Comparison of ENCODE assay signal across 21 cellular contexts in the genomic region with DNA sequence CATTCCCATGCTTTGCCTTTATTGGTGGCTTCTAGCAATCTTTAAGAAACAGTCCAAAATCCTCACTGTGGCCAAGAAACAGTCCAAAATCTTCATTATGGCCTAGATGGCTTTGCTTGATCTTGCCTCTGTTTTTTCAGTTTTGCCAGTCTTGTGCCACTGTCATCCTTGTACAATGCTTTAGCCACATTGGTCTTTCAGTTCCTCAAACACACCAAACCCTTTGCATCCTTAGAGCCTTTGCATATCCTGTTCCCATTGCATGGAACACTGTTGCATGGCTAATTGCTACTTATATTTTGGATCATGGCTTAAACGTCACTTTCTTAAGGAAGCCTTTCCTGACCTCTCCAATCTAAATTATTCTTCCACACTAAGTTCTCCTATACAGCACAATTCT. TPM values are rescaled to one million over a fixed set of nuclear protein-coding genes. Genes with fewer than 3 reads are reported as not detected.
A peak's percentile ranks its signal among the peaks of the same experiment; 100 is the strongest.
DNase-seq lines count a peak whose midpoint lies in the region; ATAC-seq and TF ChIP-seq lines count a peak whose summit lies in the region.
"Had no signal": no experiment of that assay in that cellular context is flagged by ENCODE, and none has a peak within 500 bp of the region (broad histone marks: within the 10 kb centered on the region; RNA-seq: fewer than 3 reads in every experiment).

No MANE protein-coding gene starts in this region.

- H3K9me3 Mint-ChIP-seq in activated T-cell treated with anti-CD3 and anti-CD28 coated beads, Interleukin-2, amount 50 U/mL, for 24 hours = no peaks in the 10 kb centered on the region
- H3K9me3 Mint-ChIP-seq: CD8-positive, alpha-beta T cell had no signal

- H3K27me3 ChIP-seq in DOHH2 (ENCODE audit: control insufficient read depth, low read length) (no peaks in the 10 kb centered on the region), OCI-LY1 (ENCODE audit: insufficient read depth, low read length) (no peaks in the 10 kb centered on the region), breast epithelium (no peaks in the 10 kb centered on the region)
- H3K27me3 ChIP-seq: gastroesophageal sphincter, sigmoid colon had no signal

- H2AFZ ChIP-seq in OCI-LY1 (ENCODE audit: low read length) = no peak overlapping the region

- ATAC-seq in GM18907 (IDR thresholded peaks at IDR 0.05; ENCODE audit: unreplicated experiment) (peak; percentile 83), HG02759 (IDR thresholded peaks at IDR 0.05; ENCODE audit: unreplicated experiment) (peak; percentile 63)
- ATAC-seq: activated CD8-positive, alpha-beta T cell treated with anti-CD3 and anti-CD28 coated beads, Interleukin-2, amount 10 ng/mL, durations not matched to agents 7 days and 5 days; CD8-positive, alpha-beta T cell; gastroesophageal sphincter had no signal

- H3K4me3 ChIP-seq in DOHH2 (ENCODE audit: low read length) = peak overlapping the region; percentile 2; the same call in 1 of the 2 replicates
- no peak overlapping the region for H3K4me3 ChIP-seq in OCI-LY1 (ENCODE audit: low read depth, low read length, poor library complexity, severe bottlenecking)
- H3K4me3 ChIP-seq in breast epithelium = no peak overlapping the region
- H3K4me3 ChIP-seq: gastroesophageal sphincter, left ventricle myocardium inferior, sigmoid colon had no signal

- H3K4me1 ChIP-seq in DOHH2 (ENCODE audit: control insufficient read depth, low read length) (peaks cover 31% of the 10 kb centered on the region), OCI-LY1 (ENCODE audit: insufficient read depth, low read length, severe bottlenecking) (peaks cover 9% of the 10 kb centered on the region), breast epithelium (no peaks in the 10 kb centered on the region)
- H3K4me1 ChIP-seq: gastroesophageal sphincter, sigmoid colon had no signal

- no peaks in the 10 kb centered on the region for H3K9me2 ChIP-seq in DOHH2 (replicated peaks; ENCODE audit: control insufficient read depth, low read length)
- H3K9me2 ChIP-seq in OCI-LY1 (ENCODE audit: low read depth, low read length) = no peaks in the 10 kb centered on the region

- H3K9ac ChIP-seq in OCI-LY1 (ENCODE audit: low read length) = no peak overlapping the region

- DNase-seq in breast epithelium (ENCODE audit: low spot score in 2 of 2) (no peak), KG1 (lab: John Stamatoyannopoulos, UW) (no peak), RPMI8226 (no peak)
- no peak for DNase-seq in activated T-cell treated with anti-CD3 and anti-CD28 coated beads, Interleukin-2, amount 50 U/mL, for 24 hours
- DNase-seq: ACHN; activated CD8-positive, alpha-beta T cell treated with anti-CD3 and anti-CD28 coated beads, Interleukin-2, amount 10 ng/mL, durations not matched to agents 7 days and 5 days; CD8-positive, alpha-beta T cell; dermis blood vessel endothelial cell; DND-41; left ventricle myocardium inferior; NCI-H1436 treated with DMSO at 0.1 percent for 48 hours; NCI-H82; sigmoid colon; stimulated activated CD4-positive, alpha-beta T cell treated with anti-CD3 and anti-CD28 coated beads, Interleukin-2, amount 100 ng/mL, for 24 hours had no signal

- H3K79me2 ChIP-seq in DOHH2 (ENCODE audit: control insufficient read depth, low read length) = peaks cover 32% of the 10 kb centered on the region
- no peaks in the 10 kb centered on the region for H3K79me2 ChIP-seq in OCI-LY1 (ENCODE audit: insufficient read depth, low read length)

- no peak overlapping the region for H3K4me3 Mint-ChIP-seq in activated T-cell treated with anti-CD3 and anti-CD28 coated beads, Interleukin-2, amount 50 U/mL, for 24 hours
- H3K4me3 Mint-ChIP-seq: activated CD8-positive, alpha-beta T cell treated with anti-CD3 and anti-CD28 coated beads, Interleukin-2, amount 10 ng/mL, durations not matched to agents 7 days and 5 days; CD8-positive, alpha-beta T cell had no signal

- peak overlapping the region; percentile 33 for H3K4me2 ChIP-seq in DOHH2 (ENCODE audit: low read length)
- no peak overlapping the region for H3K4me2 ChIP-seq in OCI-LY1 (ENCODE audit: low read length)

- H3F3A ChIP-seq in DOHH2 (ENCODE audit: control insufficient read depth, insufficient read depth) = peaks cover 5% of the 10 kb centered on the region
- no peaks in the 10 kb centered on the region for H3F3A ChIP-seq in OCI-LY1 (ENCODE audit: insufficient read depth, low read length)

- H3K4me1 Mint-ChIP-seq in activated T-cell treated with anti-CD3 and anti-CD28 coated beads, Interleukin-2, amount 50 U/mL, for 24 hours (ENCODE audit: low read depth) = peaks cover 22% of the 10 kb centered on the region

- peaks cover 95% of the 10 kb centered on the region for H3K36me3 Mint-ChIP-seq in activated T-cell treated with anti-CD3 and anti-CD28 coated beads, Interleukin-2, amount 50 U/mL, for 24 hours (ENCODE audit: low read depth)

- H3K9me3 ChIP-seq in DOHH2 (ENCODE audit: control insufficient read depth, insufficient read depth, low read length) = no peaks in the 10 kb centered on the region
- H3K9me3 ChIP-seq in OCI-LY1 (ENCODE audit: low read length) = no peaks in the 10 kb centered on the region
- H3K9me3 ChIP-seq in breast epithelium = no peaks in the 10 kb centered on the region
- H3K9me3 ChIP-seq: gastroesophageal sphincter, left ventricle myocardium inferior, sigmoid colon had no signal

- no peaks in the 10 kb centered on the region for H3K27me3 Mint-ChIP-seq in activated T-cell treated with anti-CD3 and anti-CD28 coated beads, Interleukin-2, amount 50 U/mL, for 24 hours

- peaks cover 94% of the 10 kb centered on the region for H3K36me3 ChIP-seq in DOHH2 (ENCODE audit: control insufficient read depth, low read length)
- H3K36me3 ChIP-seq in OCI-LY1 (ENCODE audit: insufficient read depth, low read length) = peaks cover 80% of the 10 kb centered on the region
- H3K36me3 ChIP-seq in breast epithelium = peaks cover 9% of the 10 kb centered on the region

- no peaks in the 10 kb centered on the region; the same call in 1 of the 2 replicates for H4K20me1 ChIP-seq in DOHH2 (ENCODE audit: control insufficient read depth, insufficient read depth, low read depth, low read length)
- H4K20me1 ChIP-seq in OCI-LY1 (ENCODE audit: insufficient read depth, low read length) = no peaks in the 10 kb centered on the region

- no peak overlapping the region for H3K27ac Mint-ChIP-seq in activated T-cell treated with anti-CD3 and anti-CD28 coated beads, Interleukin-2, amount 50 U/mL, for 24 hours
- H3K27ac Mint-ChIP-seq: activated CD8-positive, alpha-beta T cell treated with anti-CD3 and anti-CD28 coated beads, Interleukin-2, amount 10 ng/mL, durations not matched to agents 7 days and 5 days; CD8-positive, alpha-beta T cell had no signal

- TF ChIP-seq CTCF in DOHH2 (IDR thresholded peaks at IDR 0.05; ENCODE audit: low read depth, low read length, poor library complexity, severe bottlenecking) (no peak), OCI-LY1 (IDR thresholded peaks at IDR 0.05; ENCODE audit: low read length) (no peak), breast epithelium (IDR thresholded peaks at IDR 0.05) (no peak)

- TF ChIP-seq POLR2A in breast epithelium (IDR thresholded peaks at IDR 0.05) = no peak

- H3K27ac ChIP-seq in DOHH2 (ENCODE audit: low read depth, low read length) (peak overlapping the region; percentile 8), OCI-LY1 (ENCODE audit: low read depth, low read length, poor library complexity, severe bottlenecking) (peak overlapping the region; percentile 3), breast epithelium (no peak overlapping the region)
- H3K27ac ChIP-seq: epithelial cell of prostate, gastroesophageal sphincter, left ventricle myocardium inferior, sigmoid colon had no signal

- intact Hi-C loops in breast epithelium (cut with DNase I; ENCODE audit: low total_unique reads) = no loop called here

RNA-seq across cellular contexts. Expression of a gene that starts 22.1 kb away (rescaled TPM):
- 10 to 100 TPM; 32.5 to 55.3 (median 44.9) TPM for total RNA-seq in breast epithelium

RNA-seq across cellular contexts. Expression of a gene that starts 22.1 kb away (rescaled TPM):
- total RNA-seq in breast epithelium = 10 to 100 TPM; 10.4 to 20.9 (median 13.4) TPM

RNA-seq across cellular contexts. Expression of a gene that starts 58.0 kb away (rescaled TPM):
- 1 to 10 TPM; 1.8 to 9.8 (median 4.8) TPM for total RNA-seq in breast epithelium
- total RNA-seq: activated CD8-positive, alpha-beta T cell treated with anti-CD3 and anti-CD28 coated beads, Interleukin-2, amount 10 ng/mL, durations not matched to agents 7 days and 5 days; CD8-positive, alpha-beta T cell; osteocyte had no signal

Comparison
In these comparisons a context has a peak if more than half of its experiments do, and no peak if none do; other contexts are left out.
1. H3K27ac ChIP-seq: peak in DOHH2 (single experiment) and OCI-LY1 (single experiment); none in breast epithelium (0 of 2).